Comparison of ENCODE assay signal across 14 cellular contexts in genomic region chr17:18967806-18968744, GRCh38. TPM values are rescaled to one million over a fixed set of nuclear protein-coding genes. Genes with fewer than 3 reads are reported as not detected.
DNase-seq lines count a peak whose midpoint lies in the region; ATAC-seq and TF ChIP-seq lines count a peak whose summit lies in the region.
"Had no signal": no experiment of that assay in that cellular context is flagged by ENCODE, and none has a peak within 500 bp of the region (broad histone marks: within the 10 kb centered on the region; RNA-seq: fewer than 3 reads in every experiment).

No MANE protein-coding gene starts in this region.

- no peak overlapping the region for H3K4me3 ChIP-seq in PC-3 (ENCODE audit: low read length)
- no peak overlapping the region for H3K4me3 ChIP-seq in esophagus (ENCODE audit: low read depth in 1 of 2, low read length in 2 of 2)
- no peak overlapping the region for H3K4me3 ChIP-seq in trophoblast cell (ENCODE audit: low read depth, low read length)
- H3K4me3 ChIP-seq: left lung had no signal

- no peak overlapping the region for H3K23ac ChIP-seq in trophoblast cell (ENCODE audit: low read length)

- H3K9me2 ChIP-seq in PC-3 (replicated peaks; ENCODE audit: low read length), result no peaks in the 10 kb centered on the region

- H4K12ac ChIP-seq in trophoblast cell (ENCODE audit: low read depth, low read length), result no peak overlapping the region

- H2AFZ ChIP-seq in PC-3 (ENCODE audit: low read length) (peak overlapping the region; percentile 49), trophoblast cell (ENCODE audit: insufficient read depth, low read length, poor library complexity) (no peak overlapping the region)

- H3K27me3 ChIP-seq in PC-3 (ENCODE audit: low read length), result no peaks in the 10 kb centered on the region
- H3K27me3 ChIP-seq in esophagus (ENCODE audit: control insufficient read depth in 1 of 2, insufficient read depth in 2 of 2, low read length in 2 of 2), result no peaks in the 10 kb centered on the region
- H3K27me3 ChIP-seq in trophoblast cell (ENCODE audit: insufficient read depth, low read length), result no peaks in the 10 kb centered on the region
- H3K27me3 ChIP-seq: left lung had no signal

- H2BK120ac ChIP-seq in trophoblast cell (ENCODE audit: insufficient read depth, low read length, poor library complexity), result peak overlapping the region; percentile 55

- H3K18ac ChIP-seq in trophoblast cell (ENCODE audit: low read length), result peak overlapping the region; percentile 38

- peaks cover 24% of the 10 kb centered on the region for H3K79me1 ChIP-seq in trophoblast cell (ENCODE audit: low read length)

- BruUV-seq in PC-3 (replicated peaks; lab: Mats Ljungman, UMichigan), result no TSS peak

- H4K8ac ChIP-seq in trophoblast cell (ENCODE audit: low read depth, low read length), result peak overlapping the region; percentile 73

- no peak for TF ChIP-seq CTCF in PC-3 (conservative IDR thresholded peaks at IDR 0.05; ENCODE audit: low read depth, low read length)

- peaks cover 29% of the 10 kb centered on the region for H3K4me1 ChIP-seq in PC-3 (ENCODE audit: insufficient read depth, low read length)
- H3K4me1 ChIP-seq in esophagus (ENCODE audit: control insufficient read depth in 2 of 2, insufficient read depth in 2 of 2, low read length in 1 of 2), result peaks cover 2 to 28% of the 10 kb centered on the region in 2 donors
- peaks cover 34 to 38% of the 10 kb centered on the region in 2 experiments for H3K4me1 ChIP-seq in trophoblast cell (ENCODE audit: control insufficient read depth in 1 of 2, insufficient read depth in 2 of 2, low read length in 2 of 2)

- H3K4me2 ChIP-seq in PC-3 (ENCODE audit: low read length) (peak overlapping the region; percentile 31; the same call in 1 of the 2 replicates), trophoblast cell (ENCODE audit: low read length) (no peak overlapping the region)

- H3F3A ChIP-seq in PC-3 (ENCODE audit: low read length, unreplicated experiment), result no peaks in the 10 kb centered on the region

- H2BK5ac ChIP-seq in trophoblast cell (ENCODE audit: low read depth, low read length, poor library complexity), result peak overlapping the region; percentile 36

- CTCF ChIA-PET in PC-3 (lab: Charles Lee), result no interaction called here

- peak overlapping the region; percentile 57 for H3K14ac ChIP-seq in trophoblast cell (ENCODE audit: low read length)

- 61 to 64% methylated on average over 10 of the region's 10 CpGs for WGBS in esophagus, 2 donors
- no CpG with 5 or more reads among the region's 10 CpGs for WGBS in trophoblast cell (ENCODE audit: extremely low coverage, insufficient coverage, insufficient read length)

- peak; percentile 1 for DNase-seq in NCI-H2196 (lab: John Stamatoyannopoulos, UW; ENCODE audit: unreplicated experiment)
- no peak for DNase-seq in NCI-H2196 treated with DMSO at 0.1 percent for 48 hours (lab: John Stamatoyannopoulos, UW; ENCODE audit: unreplicated experiment)
- peak; percentile 60 for DNase-seq in PC-3
- DNase-seq in trophoblast cell, result peak; percentile 95 to 96
- no peak for DNase-seq in activated CD4-positive, alpha-beta T cell treated with anti-CD3 and anti-CD28 coated beads, Interleukin-2, amount 50 U/mL, for 4 hours
- no peak for DNase-seq in caudate nucleus (lab: John Stamatoyannopoulos, UW)
- DNase-seq: activated CD8-positive, alpha-beta T cell treated with anti-CD3 and anti-CD28 coated beads for 36 hours; foreskin melanocyte; NCI-H82; T-helper 1 cell had no signal

- peak overlapping the region; percentile 42 for H2AK5ac ChIP-seq in trophoblast cell (ENCODE audit: low read length)

- H3K9ac ChIP-seq in PC-3 (ENCODE audit: low read length) (no peak overlapping the region), trophoblast cell (ENCODE audit: low read length) (no peak overlapping the region)

- no peaks in the 10 kb centered on the region for H4K20me1 ChIP-seq in PC-3 (ENCODE audit: low read length)

- no peak for ATAC-seq in PC-3
- no peak for ATAC-seq in HG02884 (IDR thresholded peaks at IDR 0.05; ENCODE audit: unreplicated experiment)
- ATAC-seq: left lung had no signal

- H3K9me3 ChIP-seq in PC-3 (ENCODE audit: low read length) (no peaks in the 10 kb centered on the region), esophagus (ENCODE audit: control insufficient read depth in 2 of 2, insufficient read depth in 1 of 2, low read depth in 1 of 2, low read length in 1 of 2) (no peaks in the 10 kb centered on the region), trophoblast cell (ENCODE audit: insufficient read depth, low read depth, low read length) (peaks cover 6% of the 10 kb centered on the region)
- H3K9me3 ChIP-seq: left lung had no signal

- peak overlapping the region; percentile 73 for H4K91ac ChIP-seq in trophoblast cell (ENCODE audit: low read depth, low read length)

- POLR2A ChIA-PET in PC-3 (lab: Charles Lee; ENCODE audit: unreplicated experiment), result no interaction called here

- intact Hi-C loops in PC-3 (cut with micrococcal nuclease), result no loop called here

- H2BK12ac ChIP-seq in trophoblast cell (ENCODE audit: low read length), result peak overlapping the region; percentile 72

- H3K27ac ChIP-seq in PC-3 (ENCODE audit: low read length) (no peak overlapping the region; the same call in 1 of the 2 replicates), esophagus (ENCODE audit: low read depth in 2 of 2, low read length in 1 of 2) (peak overlapping the region; percentile 80 to 92), trophoblast cell (ENCODE audit: low read depth, low read length) (peak overlapping the region; percentile 47), caudate nucleus (ENCODE audit: low read depth, low read length) (no peak overlapping the region)

- H3K4ac ChIP-seq in trophoblast cell (ENCODE audit: low read depth, low read length), result peak overlapping the region; percentile 4

- H3K36me3 ChIP-seq in PC-3 (ENCODE audit: low read depth, low read length) (no peaks in the 10 kb centered on the region), esophagus (ENCODE audit: control insufficient read depth in 2 of 2, insufficient read depth in 2 of 2, low read length in 1 of 2) (peaks cover 3 to 27% of the 10 kb centered on the region in 2 donors), trophoblast cell (ENCODE audit: control insufficient read depth in 1 of 2, insufficient read depth in 2 of 2, low read length in 2 of 2) (peaks cover 24 to 34% of the 10 kb centered on the region in 2 experiments)

- H3K79me2 ChIP-seq in PC-3 (ENCODE audit: low read length), result no peaks in the 10 kb centered on the region
- no peaks in the 10 kb centered on the region for H3K79me2 ChIP-seq in trophoblast cell (ENCODE audit: control insufficient read depth, insufficient read depth, low read length, poor library complexity)

RNA-seq across cellular contexts. Expression of gene SLC5A10, which starts 16.1 kb away (rescaled TPM):
- total RNA-seq in PC-3 (2014; rRNA removed), result not detected in 2 replicates
- polyA plus RNA-seq in esophagus, result under 1 TPM; 0.36 to 0.49 TPM
- 0.21 and 0.25 TPM in 2 replicates for polyA plus RNA-seq in trophoblast cell (2013)
- total RNA-seq: activated CD8-positive, alpha-beta T cell treated with anti-CD3 and anti-CD28 coated beads for 36 hours; left lung; LHCN-M2 had no signal

RNA-seq across cellular contexts. Expression of gene FAM83G, which starts 36.5 kb away (rescaled TPM):
- total RNA-seq in PC-3 (2014; rRNA removed), result 0.26 and 4.7 TPM in 2 replicates
- 10 to 100 TPM; 33.2 to 37.1 TPM for polyA plus RNA-seq in esophagus
- 29.3 and 31.0 TPM in 2 replicates for polyA plus RNA-seq in trophoblast cell (2013)

Comparison
In these comparisons a context has a peak if more than half of its experiments do, and no peak if none do; other contexts are left out.
1. DNase-seq: peak in NCI-H2196 (single experiment), PC-3 (single experiment) and trophoblast cell (2 of 2); none in NCI-H2196 treated with DMSO at 0.1 percent for 48 hours (single experiment), activated CD4-positive, alpha-beta T cell treated with anti-CD3 and anti-CD28 coated beads, Interleukin-2, amount 50 U/mL, for 4 hours (0 of 2) and caudate nucleus (0 of 61).
2. H3K27ac ChIP-seq: peak in esophagus (2 of 2) and trophoblast cell (single experiment); none in PC-3 (single experiment) and caudate nucleus (single experiment).